In the genomic region with DNA sequence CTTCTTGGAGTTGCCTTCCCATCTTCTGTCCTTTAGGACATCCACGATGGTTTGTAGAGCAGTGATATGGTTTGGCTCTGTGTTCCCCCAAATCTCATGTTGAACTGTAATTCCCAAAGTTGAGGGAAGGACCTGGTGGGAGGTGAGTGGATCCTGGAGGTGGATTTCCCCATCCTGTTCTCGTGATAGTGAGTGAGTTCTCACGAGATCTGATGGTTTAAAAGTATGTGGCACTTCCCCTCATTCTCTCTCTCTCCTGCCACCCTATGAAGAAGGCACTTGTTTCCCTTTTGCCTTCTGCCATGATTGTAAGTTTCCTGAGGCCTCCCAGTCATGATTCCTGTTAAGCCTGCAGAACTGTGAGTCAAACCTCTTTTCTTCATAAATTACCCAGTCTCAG, we compare ENCODE assay signal across 8 cellular contexts.
"Had no signal": no experiment of that assay in that cellular context is flagged by ENCODE, and none has a peak within 500 bp of the region (broad histone marks: within the 10 kb centered on the region; RNA-seq: fewer than 3 reads in every experiment).

No MANE protein-coding gene starts in this region.

- DNase-seq: GDM1, GF-D8 had no signal

- FAIRE-seq: G401.6, GM12878, GM12891, GM12892, GM18507, GM19239 had no signal

- ATAC-seq: GM12878 had no signal

- H3K4me3 ChIP-seq: GM12878 had no signal
